ENCODE assay signal across 8 cellular contexts in genomic region chr16:1379054-1379862, GRCh38. TPM values are rescaled to one million over a fixed set of nuclear protein-coding genes. Genes with fewer than 3 reads are reported as not detected.
DNase-seq lines count a peak whose midpoint lies in the region; ATAC-seq and TF ChIP-seq lines count a peak whose summit lies in the region.

No MANE protein-coding gene starts in this region.

- H3K27ac ChIP-seq in caudate nucleus (ENCODE audit: low read depth, low read length): no peak overlapping the region

- ATAC-seq in GM19025 (IDR thresholded peaks at IDR 0.05; ENCODE audit: low read depth, unreplicated experiment) (peak; percentile 47), GM21515 (IDR thresholded peaks at IDR 0.05; ENCODE audit: unreplicated experiment) (no peak)

- no peaks in the 10 kb centered on the region for H3K36me3 ChIP-seq in kidney epithelial cell (ENCODE audit: control insufficient read depth, insufficient read depth, low read length)

- TF ChIP-seq CTCF in kidney epithelial cell (IDR thresholded peaks at IDR 0.05; ENCODE audit: insufficient read depth, low read length, poor library complexity, severe bottlenecking): no peak

- no peaks in the 10 kb centered on the region for H3K27me3 ChIP-seq in kidney epithelial cell (ENCODE audit: control insufficient read depth, insufficient read depth, low read length)

- DNase-seq in AML-193 (lab: John Stamatoyannopoulos, UW): peak; percentile 29 to 32
- DNase-seq in MV-4-11 (lab: John Stamatoyannopoulos, UW): peak; percentile 70
- peak; percentile 48 to 74 (median 62) for DNase-seq in activated CD4-positive, CD25-positive, alpha-beta regulatory T cell (lab: John Stamatoyannopoulos, UW)
- DNase-seq in caudate nucleus (lab: John Stamatoyannopoulos, UW): peak in 34 of 61 donors; percentile 5 to 82 (median 28)
- DNase-seq in kidney epithelial cell (ENCODE audit: low read depth): peak; percentile 34
- peak; percentile 50 to 66 for DNase-seq in stimulated activated CD4-positive, alpha-beta T cell treated with anti-CD3 and anti-CD28 coated beads, Interleukin-15, amount 100 ng/mL, for 48 hours (ENCODE audit: low read depth in 2 of 2)

- peak overlapping the region; percentile 62 for H3K4me3 ChIP-seq in kidney epithelial cell (ENCODE audit: low read depth, low read length)

RNA-seq across cellular contexts. Expression of gene GNPTG, which starts 27.5 kb away (rescaled TPM):
- 103 and 104 TPM in 2 replicates for total RNA-seq in kidney epithelial cell

RNA-seq across cellular contexts. Expression of gene TSR3, which starts 27.6 kb away (rescaled TPM):
- 138 and 144 TPM in 2 replicates for total RNA-seq in kidney epithelial cell

RNA-seq across cellular contexts. Expression of gene UNKL, which starts 35.2 kb away (rescaled TPM):
- total RNA-seq in kidney epithelial cell: 9.8 and 19.3 TPM in 2 replicates

RNA-seq across cellular contexts. Expression of gene UQCC4, which starts 41.3 kb away (rescaled TPM):
- total RNA-seq in kidney epithelial cell: 25.2 and 26.6 TPM in 2 replicates

RNA-seq across cellular contexts. Expression of gene BAIAP3, which starts 45.8 kb away (rescaled TPM):
- 1.2 and 5.8 TPM in 2 replicates for total RNA-seq in kidney epithelial cell
